Comparison of ENCODE assay signal across 8 cellular contexts in genomic region chr1:109910123-109910962, GRCh38. TPM values are rescaled to one million over a fixed set of nuclear protein-coding genes. Genes with fewer than 3 reads are reported as not detected.
DNase-seq lines count a peak whose midpoint lies in the region; ATAC-seq and TF ChIP-seq lines count a peak whose summit lies in the region.

CSF1 (plus strand) TSS chr1:109910849; CDS start chr1:109911024, 175 bp downstream.

- H3K27ac ChIP-seq in GM23248 = peak within 1 kb of the TSS; percentile 75
- no peak within 1 kb of the TSS for H3K27ac ChIP-seq in RWPE2 (ENCODE audit: poor library complexity, severe bottlenecking)
- H3K27ac ChIP-seq in stomach = peak within 1 kb of the TSS; percentile 81 to 92 (median 86)

- peak within 1 kb of the TSS; percentile 81 for H2AFZ ChIP-seq in GM23248

- H3K36me3 ChIP-seq in GM23248 (ENCODE audit: low read depth) = no peaks in the 10 kb centered on the region
- H3K36me3 ChIP-seq in RWPE2 (ENCODE audit: low read depth) = no peaks in the 10 kb centered on the region
- peaks cover 1 to 8% (median 5%) of the 10 kb centered on the region in 4 donors for H3K36me3 ChIP-seq in stomach

- peaks cover 40% of the 10 kb centered on the region for H3K79me2 ChIP-seq in GM23248 (ENCODE audit: insufficient read depth)

- whole genome bisulfite sequencing in GM23248 (ENCODE audit: low coverage in 1 of 2, low lambda C conversion rate in 2 of 2, missing lambda C conversion rate in 2 of 2), 2 experiments = 1 to 3% methylated on average over 33 to 45 of the region's 45 CpGs
- WGBS in stomach, 5 donors = 2 to 4% (median 2%) methylated on average over 22 to 45 of the region's 45 CpGs

- H3K27me3 Mint-ChIP-seq in nephron progenitor cell (ENCODE audit: low read depth, poor library complexity) = peaks cover 48% of the 10 kb centered on the region

- peak within 1 kb of the TSS; percentile 89 for H3K9ac ChIP-seq in GM23248

- intact Hi-C loops in stomach (cut with DNase I; ENCODE audit: low total_unique reads) = no loop called here

- H3K9me3 ChIP-seq in GM23248 (ENCODE audit: low read depth) (no peaks in the 10 kb centered on the region), RWPE2 (ENCODE audit: severe bottlenecking) (no peaks in the 10 kb centered on the region), stomach (no peaks in the 10 kb centered on the region)

- no peaks in the 10 kb centered on the region for H3K36me3 Mint-ChIP-seq in nephron progenitor cell (ENCODE audit: low read depth)

- in situ Hi-C loops in GM23248 (cut with MboI) = no loop called here

- peak; percentile 66 for ATAC-seq in RWPE2 (ENCODE audit: low read depth)
- no peak for ATAC-seq in GM21367 (IDR thresholded peaks at IDR 0.05; ENCODE audit: unreplicated experiment)

- no peak for TF ChIP-seq POLR2A in stomach (IDR thresholded peaks at IDR 0.05)

- TF ChIP-seq EP300 in stomach (IDR thresholded peaks at IDR 0.05) = no peak

- peak within 1 kb of the TSS; percentile 95 for H3K4me2 ChIP-seq in GM23248 (ENCODE audit: unreplicated experiment)

- H3K4me3 ChIP-seq in AG10803 (ENCODE audit: low read length) (peak within 1 kb of the TSS; percentile 99), GM23248 (peak within 1 kb of the TSS; percentile 92), RWPE2 (ENCODE audit: severe bottlenecking) (peak within 1 kb of the TSS; percentile 70), foreskin fibroblast (ENCODE audit: low read depth in 1 of 2, low read length in 2 of 2) (peak within 1 kb of the TSS; percentile 96 to 97), stomach (peak within 1 kb of the TSS; percentile 70 to 91 (median 76))

- H3K4me3 Mint-ChIP-seq in nephron progenitor cell = peak within 1 kb of the TSS; percentile 87

- H4K20me1 ChIP-seq in GM23248 (ENCODE audit: insufficient read depth) = no peaks in the 10 kb centered on the region

- H3K4me1 Mint-ChIP-seq in nephron progenitor cell = peaks cover 64% of the 10 kb centered on the region

- DNase-seq in AG10803 (ENCODE audit: low read depth) = peak; percentile 91
- peak; percentile 89 for DNase-seq in GM23248
- peak; percentile 62 for DNase-seq in RWPE2 (ENCODE audit: low spot score)
- peak; percentile 58 for DNase-seq in activated gamma-delta T cell treated with anti-CD3 and anti-CD28 coated beads, Interleukin-2, amount 50 U/mL, for 16 hours (ENCODE audit: low read depth)
- DNase-seq in foreskin fibroblast = peak; percentile 76 to 92
- peak; percentile 71 for DNase-seq in nephron progenitor cell
- DNase-seq in stomach = peak; percentile 77

- H3K27me3 ChIP-seq in GM23248 (replicated peaks; ENCODE audit: insufficient read depth) (no peaks in the 10 kb centered on the region), RWPE2 (ENCODE audit: insufficient read depth, poor library complexity, severe bottlenecking) (no peaks in the 10 kb centered on the region), stomach (no peaks in the 10 kb centered on the region)

- no peaks in the 10 kb centered on the region for H3K9me3 Mint-ChIP-seq in nephron progenitor cell

- TF ChIP-seq CTCF in AG10803 (conservative IDR thresholded peaks at IDR 0.05; ENCODE audit: low read length) (no peak; the same call in 1 of the 2 replicates), RWPE2 (IDR thresholded peaks at IDR 0.05; ENCODE audit: poor library complexity, severe bottlenecking) (no peak), foreskin fibroblast (IDR thresholded peaks at IDR 0.05; ENCODE audit: low read depth, low read length) (no peak), nephron progenitor cell (IDR thresholded peaks at IDR 0.05) (no peak), stomach (IDR thresholded peaks at IDR 0.05) (no peak)

- no peaks in the 10 kb centered on the region for H3K9me2 ChIP-seq in GM23248 (ENCODE audit: insufficient read depth)

- peaks cover 21% of the 10 kb centered on the region; the same call in 1 of the 2 replicates for H3F3A ChIP-seq in GM23248 (ENCODE audit: insufficient read depth)

- peaks cover 31% of the 10 kb centered on the region for H3K4me1 ChIP-seq in GM23248 (ENCODE audit: insufficient read depth)
- H3K4me1 ChIP-seq in RWPE2 (ENCODE audit: insufficient read depth, poor library complexity, severe bottlenecking) = peaks cover 11% of the 10 kb centered on the region
- H3K4me1 ChIP-seq in stomach = peaks cover 44 to 73% (median 51%) of the 10 kb centered on the region in 4 donors

- peak within 1 kb of the TSS; percentile 40 for H3K27ac Mint-ChIP-seq in nephron progenitor cell

RNA-seq across cellular contexts. Expression of gene CSF1, which starts in this region (rescaled TPM):
- total RNA-seq in GM23248 (2014; rRNA removed; shearing (Covaris generic)) = 60.0 and 87.0 TPM in 2 replicates
- polyA plus RNA-seq in GM23248 (2016; fragmentation: Nextera tagmentation; extraction: Ambion mirVana) (65.3 and 67.9 TPM in 2 replicates), stomach (1 to 10 TPM; 6.6 to 9.8 (median 9.1) TPM)
- total RNA-seq in stomach = 10 to 100 TPM in 4 of 5 donors, 1 to 10 TPM in 1; 9.4 to 82.3 (median 47.1) TPM
